8 cellular contexts compared by ENCODE assay signal in the genomic region with DNA sequence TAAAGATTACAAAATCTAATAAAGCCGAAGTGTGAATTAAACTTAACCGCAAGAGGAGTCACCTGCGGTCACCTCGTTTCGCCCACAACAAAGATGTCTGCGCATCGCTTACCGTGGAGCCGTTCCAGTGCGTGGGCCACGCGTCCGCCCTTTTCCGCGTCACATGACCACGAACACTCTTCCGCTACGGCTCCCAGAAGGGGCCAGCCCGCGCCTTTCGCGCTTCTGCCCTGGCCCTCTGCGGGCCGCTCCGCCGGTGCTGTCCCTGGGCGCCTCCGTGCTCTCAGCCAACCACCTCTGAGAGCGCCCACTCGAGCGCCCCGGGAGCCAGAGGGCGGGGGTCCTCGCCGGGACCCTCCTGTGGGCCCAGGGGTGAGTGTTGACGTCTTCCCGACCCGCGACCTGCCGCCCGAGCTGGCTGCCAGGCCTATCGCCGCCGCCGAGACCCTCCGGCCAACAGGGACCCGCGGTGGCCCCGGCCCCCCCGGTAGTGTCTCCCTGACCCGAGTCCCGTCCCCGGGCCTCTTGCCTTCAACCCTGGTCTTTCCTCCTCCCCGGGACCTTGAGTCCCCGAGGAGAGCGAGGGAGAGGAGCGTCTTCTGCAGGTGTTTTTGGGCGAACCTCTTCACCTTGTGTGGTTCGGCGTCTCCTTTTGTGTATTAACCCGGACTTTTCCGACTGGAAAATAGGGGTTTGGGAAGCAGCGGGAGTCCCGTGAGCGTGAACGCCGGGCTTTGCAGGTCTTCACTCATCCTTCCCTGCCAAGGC. TPM values are rescaled to one million over a fixed set of nuclear protein-coding genes. Genes with fewer than 3 reads are reported as not detected.
A peak's percentile ranks its signal among the peaks of the same experiment; 100 is the strongest.
DNase-seq lines count a peak whose midpoint lies in the region; ATAC-seq and TF ChIP-seq lines count a peak whose summit lies in the region.

A gene with protein sequence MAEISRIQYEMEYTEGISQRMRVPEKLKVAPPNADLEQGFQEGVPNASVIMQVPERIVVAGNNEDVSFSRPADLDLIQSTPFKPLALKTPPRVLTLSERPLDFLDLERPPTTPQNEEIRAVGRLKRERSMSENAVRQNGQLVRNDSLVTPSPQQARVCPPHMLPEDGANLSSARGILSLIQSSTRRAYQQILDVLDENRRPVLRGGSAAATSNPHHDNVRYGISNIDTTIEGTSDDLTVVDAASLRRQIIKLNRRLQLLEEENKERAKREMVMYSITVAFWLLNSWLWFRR (plus strand): TSS at position 196 of the 768 bp plus-strand sequence. CDS start 5,415 bp downstream, outside the sequence.

- peaks cover 19% of the 10 kb centered on the region for H3K36me3 ChIP-seq in RWPE2 (ENCODE audit: low read depth)

- intact Hi-C loops in activated T-helper 2 cell treated with anti-CD3 and anti-CD28 coated beads, Interferon-gamma antibody, Interleukin-2, Interleukin-4, amounts not matched to agents 10 μg/mL and 5 μg/mL and 100 μg/mL, durations not matched to agents 14 hours and 24 hours and 36 hours (cut with micrococcal nuclease): loop anchor here (1.0 to 2.0 kb wide), 5 partner anchors 10 to 458 kb away; no protein-coding TSS in a partner anchor

- H3K4me3 Mint-ChIP-seq in activated T-helper 2 cell treated with anti-CD3 and anti-CD28 coated beads, Interferon-gamma antibody, Interleukin-2, Interleukin-4, amounts not matched to agents 10 μg/mL and 5 μg/mL and 100 μg/mL, durations not matched to agents 14 hours and 24 hours and 36 hours (ENCODE audit: low read depth): peak within 1 kb of the TSS; percentile 90
- H3K4me3 Mint-ChIP-seq in naive thymus-derived CD8-positive, alpha-beta T cell: peak within 1 kb of the TSS; percentile 90 to 98 (median 94)

- ATAC-seq in RWPE2 (ENCODE audit: low read depth): peak; percentile 93
- ATAC-seq in naive thymus-derived CD8-positive, alpha-beta T cell: peak; percentile 97 to 98

- H3K36me3 Mint-ChIP-seq in activated T-helper 2 cell treated with anti-CD3 and anti-CD28 coated beads, Interferon-gamma antibody, Interleukin-2, Interleukin-4, amounts not matched to agents 10 μg/mL and 5 μg/mL and 100 μg/mL, durations not matched to agents 14 hours and 24 hours and 36 hours (ENCODE audit: low read depth): peaks cover 7% of the 10 kb centered on the region
- H3K36me3 Mint-ChIP-seq in naive thymus-derived CD8-positive, alpha-beta T cell: peaks cover 0 to 11% (median 0%) of the 10 kb centered on the region in 3 donors

- H3K4me1 Mint-ChIP-seq in activated T-helper 2 cell treated with anti-CD3 and anti-CD28 coated beads, Interferon-gamma antibody, Interleukin-2, Interleukin-4, amounts not matched to agents 10 μg/mL and 5 μg/mL and 100 μg/mL, durations not matched to agents 14 hours and 24 hours and 36 hours (ENCODE audit: low read depth): peaks cover 31% of the 10 kb centered on the region
- peaks cover 6 to 62% (median 48%) of the 10 kb centered on the region in 4 donors for H3K4me1 Mint-ChIP-seq in naive thymus-derived CD8-positive, alpha-beta T cell

- H3K27ac ChIP-seq in RWPE2 (ENCODE audit: poor library complexity, severe bottlenecking): peak within 1 kb of the TSS; percentile 59

- H3K27ac Mint-ChIP-seq in activated T-helper 2 cell treated with anti-CD3 and anti-CD28 coated beads, Interferon-gamma antibody, Interleukin-2, Interleukin-4, amounts not matched to agents 10 μg/mL and 5 μg/mL and 100 μg/mL, durations not matched to agents 14 hours and 24 hours and 36 hours: peak within 1 kb of the TSS; percentile 90
- peak within 1 kb of the TSS; percentile 88 to 97 (median 94) for H3K27ac Mint-ChIP-seq in naive thymus-derived CD8-positive, alpha-beta T cell

- H3K27me3 ChIP-seq in RWPE2 (ENCODE audit: insufficient read depth, poor library complexity, severe bottlenecking): no peaks in the 10 kb centered on the region

- peaks cover 5% of the 10 kb centered on the region for H3K27me3 Mint-ChIP-seq in activated T-helper 2 cell treated with anti-CD3 and anti-CD28 coated beads, Interferon-gamma antibody, Interleukin-2, Interleukin-4, amounts not matched to agents 10 μg/mL and 5 μg/mL and 100 μg/mL, durations not matched to agents 14 hours and 24 hours and 36 hours (ENCODE audit: low read depth)
- peaks cover 0 to 7% (median 0%) of the 10 kb centered on the region in 5 donors for H3K27me3 Mint-ChIP-seq in naive thymus-derived CD8-positive, alpha-beta T cell

- H3K4me1 ChIP-seq in RWPE2 (ENCODE audit: insufficient read depth, poor library complexity, severe bottlenecking): peaks cover 14% of the 10 kb centered on the region

- TF ChIP-seq CTCF in LNCaP clone FGC (IDR thresholded peaks at IDR 0.05; ENCODE audit: control insufficient read depth, extremely low read depth, insufficient read depth): peak; percentile 47
- peak; percentile 50 for TF ChIP-seq CTCF in RWPE2 (IDR thresholded peaks at IDR 0.05; ENCODE audit: poor library complexity, severe bottlenecking)
- TF ChIP-seq CTCF in fibroblast of mammary gland (conservative IDR thresholded peaks at IDR 0.05; ENCODE audit: control insufficient read depth, insufficient read depth, low read depth, low read length): no peak

- no peaks in the 10 kb centered on the region for H3K9me3 ChIP-seq in RWPE2 (ENCODE audit: severe bottlenecking)

- POLR2A ChIA-PET in naive thymus-derived CD8-positive, alpha-beta T cell (lab: Charles Lee): interaction anchor here (0.8 to 1.2 kb wide), 2 partner anchors 148 to 490 kb away, joined by 3 to 4 read pairs; no protein-coding TSS in a partner anchor

- peaks cover 7% of the 10 kb centered on the region for H3K9me3 Mint-ChIP-seq in activated T-helper 2 cell treated with anti-CD3 and anti-CD28 coated beads, Interferon-gamma antibody, Interleukin-2, Interleukin-4, amounts not matched to agents 10 μg/mL and 5 μg/mL and 100 μg/mL, durations not matched to agents 14 hours and 24 hours and 36 hours
- peaks cover 0 to 2% (median 0%) of the 10 kb centered on the region in 9 donors for H3K9me3 Mint-ChIP-seq in naive thymus-derived CD8-positive, alpha-beta T cell

- H3K4me3 ChIP-seq in LNCaP clone FGC (ENCODE audit: low read depth, low read length) (peak within 1 kb of the TSS; percentile 94), RWPE2 (ENCODE audit: severe bottlenecking) (peak within 1 kb of the TSS; percentile 93), fibroblast of mammary gland (ENCODE audit: control insufficient read depth, low read depth, low read length) (peak within 1 kb of the TSS; percentile 97)

- DNase-seq in ELR (ENCODE audit: low read depth) (peak; percentile 95), H4 (ENCODE audit: low spot score) (peak; percentile 93), LNCaP clone FGC (ENCODE audit: low read depth) (peak; percentile 76), RWPE2 (ENCODE audit: low spot score) (peak; percentile 88), fibroblast of mammary gland (ENCODE audit: low read depth) (peak; percentile 91)
- peak; percentile 89 for DNase-seq in activated T-helper 2 cell treated with anti-CD3 and anti-CD28 coated beads, Interferon-gamma antibody, Interleukin-2, Interleukin-4, amounts not matched to agents 10 μg/mL and 5 μg/mL and 100 μg/mL, durations not matched to agents 14 hours and 24 hours and 36 hours (ENCODE audit: low spot score)
- DNase-seq in naive thymus-derived CD8-positive, alpha-beta T cell: peak; percentile 84 to 96 (median 92)
- DNase-seq in stimulated activated naive CD4-positive, alpha-beta T cell (lab: John Stamatoyannopoulos, UW): peak; percentile 87 to 92 (median 90)

RNA-seq across cellular contexts. Expression of the gene that starts here (rescaled TPM):
- 131 and 152 TPM in 2 replicates for total RNA-seq in H4 (2014; rRNA removed; shearing (Covaris generic))
- total RNA-seq in activated T-helper 2 cell treated with anti-CD3 and anti-CD28 coated beads, Interferon-gamma antibody, Interleukin-2, Interleukin-4, amounts not matched to agents 10 μg/mL and 5 μg/mL and 100 μg/mL, durations not matched to agents 14 hours and 24 hours and 36 hours: 74.4 and 77.3 TPM in 2 replicates
- total RNA-seq in naive thymus-derived CD8-positive, alpha-beta T cell: 10 to 100 TPM; 61.6 to 66.3 TPM
- polyA plus RNA-seq in naive thymus-derived CD8-positive, alpha-beta T cell: 100 to 1,000 TPM; 124 to 141 (median 134) TPM

Comparison
In these comparisons a context has a peak if more than half of its experiments do, and no peak if none do; other contexts are left out.
1. Peak in every context shown above with its lines: DNase-seq, ATAC-seq, H3K4me3 ChIP-seq and H3K27ac ChIP-seq.